14 cellular contexts compared by ENCODE assay signal in genomic region chr6:111660531-111660930, GRCh38. TPM values are rescaled to one million over a fixed set of nuclear protein-coding genes. Genes with fewer than 3 reads are reported as not detected.
DNase-seq lines count a peak whose midpoint lies in the region; ATAC-seq and TF ChIP-seq lines count a peak whose summit lies in the region.
"Had no signal": no experiment of that assay in that cellular context is flagged by ENCODE, and none has a peak within 500 bp of the region (broad histone marks: within the 10 kb centered on the region; RNA-seq: fewer than 3 reads in every experiment).

No MANE protein-coding gene starts in this region.

- 94 to 97% (median 95%) methylated on average over 3 of the region's 3 CpGs for WGBS in spleen, 5 donors

- in situ Hi-C loops in gastrocnemius medialis (cut with MboI; ENCODE audit: low sequenced_read_pairs in 4 of 4): loop anchor here in 1 of 4 donors (25.0 kb wide), 1 partner anchor 548 kb away; no protein-coding TSS in a partner anchor

- H3K9me2 ChIP-seq in PC-9 (ENCODE audit: insufficient read depth): no peaks in the 10 kb centered on the region

- H3K79me2 ChIP-seq in PC-9 (ENCODE audit: low read depth): no peaks in the 10 kb centered on the region

- H3K27me3 Mint-ChIP-seq in activated CD8-positive, alpha-beta T cell treated with anti-CD3 and anti-CD28 coated beads for 36 hours: no peaks in the 10 kb centered on the region
- H3K27me3 Mint-ChIP-seq in activated CD8-positive, alpha-beta T cell treated with anti-CD3 and anti-CD28 coated beads, Interleukin-2, amount 10 ng/mL, durations not matched to agents 7 days and 5 days (ENCODE audit: low read depth): no peaks in the 10 kb centered on the region
- H3K27me3 Mint-ChIP-seq in CD4-positive, CD25-positive, alpha-beta regulatory T cell: no peaks in the 10 kb centered on the region
- H3K27me3 Mint-ChIP-seq in brain: no peaks in the 10 kb centered on the region

- POLR2A ChIA-PET in activated CD8-positive, alpha-beta T cell treated with anti-CD3 and anti-CD28 coated beads for 36 hours (lab: Charles Lee): no interaction called here
- POLR2A ChIA-PET in activated CD8-positive, alpha-beta T cell treated with anti-CD3 and anti-CD28 coated beads, Interleukin-2, amount 10 ng/mL, durations not matched to agents 7 days and 5 days (lab: Charles Lee): no interaction called here
- POLR2A ChIA-PET in PC-9 (lab: Charles Lee; ENCODE audit: unreplicated experiment): no interaction called here

- H3K9me3 ChIP-seq in CD4-positive, CD25-positive, alpha-beta regulatory T cell (ENCODE audit: control insufficient read depth in 2 of 2, low read length in 2 of 2): no peaks in the 10 kb centered on the region
- H3K9me3 ChIP-seq in gastrocnemius medialis (no peaks in the 10 kb centered on the region), spleen (no peaks in the 10 kb centered on the region), PC-9 (ENCODE audit: insufficient read depth, low read depth) (no peaks in the 10 kb centered on the region)
- H3K9me3 ChIP-seq: BLaER1 had no signal

- H3K4me3 Mint-ChIP-seq in activated CD8-positive, alpha-beta T cell treated with anti-CD3 and anti-CD28 coated beads for 36 hours: no peak overlapping the region
- H3K4me3 Mint-ChIP-seq in activated CD8-positive, alpha-beta T cell treated with anti-CD3 and anti-CD28 coated beads, Interleukin-2, amount 10 ng/mL, durations not matched to agents 7 days and 5 days: no peak overlapping the region
- no peak overlapping the region for H3K4me3 Mint-ChIP-seq in CD4-positive, CD25-positive, alpha-beta regulatory T cell
- no peak overlapping the region for H3K4me3 Mint-ChIP-seq in brain

- ATAC-seq in activated CD8-positive, alpha-beta T cell treated with anti-CD3 and anti-CD28 coated beads for 36 hours: no peak
- no peak for ATAC-seq in activated CD8-positive, alpha-beta T cell treated with anti-CD3 and anti-CD28 coated beads, Interleukin-2, amount 10 ng/mL, durations not matched to agents 7 days and 5 days
- no peak for ATAC-seq in CD4-positive, CD25-positive, alpha-beta regulatory T cell (ENCODE audit: low read depth in 2 of 2)
- ATAC-seq in gastrocnemius medialis: no peak
- ATAC-seq: GM12878, HCT116 had no signal

- H3K4me1 ChIP-seq in CD4-positive, CD25-positive, alpha-beta regulatory T cell (ENCODE audit: control insufficient read depth, insufficient read depth, low read length, poor library complexity, severe bottlenecking): no peaks in the 10 kb centered on the region
- H3K4me1 ChIP-seq in gastrocnemius medialis (peaks cover 50 to 79% of the 10 kb centered on the region in 2 donors), spleen (peaks cover 0 to 39% (median 8%) of the 10 kb centered on the region in 6 donors), PC-9 (replicated peaks; ENCODE audit: insufficient read depth) (peaks cover 10% of the 10 kb centered on the region; the same call in 1 of the 2 replicates)

- no peaks in the 10 kb centered on the region for H3K27me3 ChIP-seq in CD4-positive, CD25-positive, alpha-beta regulatory T cell (ENCODE audit: control insufficient read depth, insufficient read depth, low read length)
- H3K27me3 ChIP-seq in gastrocnemius medialis (no peaks in the 10 kb centered on the region), spleen (replicated peaks in 1 of 7) (no peaks in the 10 kb centered on the region), PC-9 (ENCODE audit: insufficient read depth, low read depth) (no peaks in the 10 kb centered on the region)
- H3K27me3 ChIP-seq: BLaER1 had no signal

- H4K20me1 ChIP-seq in PC-9 (ENCODE audit: insufficient read depth): no peaks in the 10 kb centered on the region
- H4K20me1 ChIP-seq: BLaER1 had no signal

- peaks cover 40% of the 10 kb centered on the region for H3K36me3 Mint-ChIP-seq in activated CD8-positive, alpha-beta T cell treated with anti-CD3 and anti-CD28 coated beads for 36 hours (ENCODE audit: low read depth)
- peaks cover 27% of the 10 kb centered on the region for H3K36me3 Mint-ChIP-seq in activated CD8-positive, alpha-beta T cell treated with anti-CD3 and anti-CD28 coated beads, Interleukin-2, amount 10 ng/mL, durations not matched to agents 7 days and 5 days (ENCODE audit: low read depth)
- peaks cover 27% of the 10 kb centered on the region for H3K36me3 Mint-ChIP-seq in CD4-positive, CD25-positive, alpha-beta regulatory T cell
- peaks cover 22% of the 10 kb centered on the region for H3K36me3 Mint-ChIP-seq in brain

- H2AFZ ChIP-seq in PC-9: no peak overlapping the region

- H3K4me3 ChIP-seq in CD4-positive, CD25-positive, alpha-beta regulatory T cell (ENCODE audit: low read depth, low read length): no peak overlapping the region
- no peak overlapping the region for H3K4me3 ChIP-seq in gastrocnemius medialis
- H3K4me3 ChIP-seq in spleen: no peak overlapping the region
- no peak overlapping the region for H3K4me3 ChIP-seq in PC-9
- H3K4me3 ChIP-seq: BLaER1, GM12878 had no signal

- peak overlapping the region; percentile 39 for H3K27ac Mint-ChIP-seq in activated CD8-positive, alpha-beta T cell treated with anti-CD3 and anti-CD28 coated beads for 36 hours
- H3K27ac Mint-ChIP-seq in activated CD8-positive, alpha-beta T cell treated with anti-CD3 and anti-CD28 coated beads, Interleukin-2, amount 10 ng/mL, durations not matched to agents 7 days and 5 days: no peak overlapping the region
- no peak overlapping the region for H3K27ac Mint-ChIP-seq in CD4-positive, CD25-positive, alpha-beta regulatory T cell
- peak overlapping the region in 3 of 5 experiments; percentile 62 to 95 (median 94) for H3K27ac Mint-ChIP-seq in brain

- TF ChIP-seq POLR2A in gastrocnemius medialis (IDR thresholded peaks at IDR 0.05) (no peak), spleen (IDR thresholded peaks at IDR 0.05) (no peak)

- H3K27ac ChIP-seq in CD4-positive, CD25-positive, alpha-beta regulatory T cell (ENCODE audit: insufficient read depth, low read length, poor library complexity, severe bottlenecking): peak overlapping the region; percentile 14
- H3K27ac ChIP-seq in gastrocnemius medialis (peak overlapping the region; percentile 88 to 96 (median 95)), spleen (no peak overlapping the region), PC-9 (no peak overlapping the region)
- H3K27ac ChIP-seq: BLaER1 had no signal

- BruUV-seq in PC-9 (replicated peaks; lab: Mats Ljungman, UMichigan): no TSS peak

- no peaks in the 10 kb centered on the region for H3K4me1 Mint-ChIP-seq in activated CD8-positive, alpha-beta T cell treated with anti-CD3 and anti-CD28 coated beads for 36 hours (ENCODE audit: low read depth)
- no peaks in the 10 kb centered on the region for H3K4me1 Mint-ChIP-seq in activated CD8-positive, alpha-beta T cell treated with anti-CD3 and anti-CD28 coated beads, Interleukin-2, amount 10 ng/mL, durations not matched to agents 7 days and 5 days (ENCODE audit: low read depth)
- H3K4me1 Mint-ChIP-seq in CD4-positive, CD25-positive, alpha-beta regulatory T cell: peaks cover 0 to 10% (median 2%) of the 10 kb centered on the region in 4 donors
- peaks cover 65% of the 10 kb centered on the region for H3K4me1 Mint-ChIP-seq in brain

- no peaks in the 10 kb centered on the region for H3K9me3 Mint-ChIP-seq in activated CD8-positive, alpha-beta T cell treated with anti-CD3 and anti-CD28 coated beads for 36 hours
- no peaks in the 10 kb centered on the region for H3K9me3 Mint-ChIP-seq in activated CD8-positive, alpha-beta T cell treated with anti-CD3 and anti-CD28 coated beads, Interleukin-2, amount 10 ng/mL, durations not matched to agents 7 days and 5 days (ENCODE audit: insufficient read depth)
- H3K9me3 Mint-ChIP-seq in CD4-positive, CD25-positive, alpha-beta regulatory T cell: peaks cover 0 to 2% (median 0%) of the 10 kb centered on the region in 7 donors
- no peaks in the 10 kb centered on the region for H3K9me3 Mint-ChIP-seq in brain

- H3K4me2 ChIP-seq in PC-9: no peak overlapping the region
- H3K4me2 ChIP-seq: BLaER1 had no signal

- H3K36me3 ChIP-seq in CD4-positive, CD25-positive, alpha-beta regulatory T cell (ENCODE audit: control insufficient read depth, insufficient read depth, low read length): peaks cover 55% of the 10 kb centered on the region
- no peaks in the 10 kb centered on the region for H3K36me3 ChIP-seq in gastrocnemius medialis
- peaks cover 0 to 69% (median 13%) of the 10 kb centered on the region in 6 donors for H3K36me3 ChIP-seq in spleen
- H3K36me3 ChIP-seq in PC-9 (ENCODE audit: low read depth): no peaks in the 10 kb centered on the region

- DNase-seq in activated CD8-positive, alpha-beta T cell treated with anti-CD3 and anti-CD28 coated beads for 36 hours: no peak
- no peak for DNase-seq in activated CD8-positive, alpha-beta T cell treated with anti-CD3 and anti-CD28 coated beads, Interleukin-2, amount 10 ng/mL, durations not matched to agents 7 days and 5 days
- DNase-seq in CD4-positive, CD25-positive, alpha-beta regulatory T cell: no peak
- DNase-seq in gastrocnemius medialis (no peak), spleen (no peak), PC-9 (no peak)
- DNase-seq: 8988T, AML-193, Calu3, DMS 273 treated with DMSO at 0.1 percent for 48 hours had no signal

- no peak for TF ChIP-seq CTCF in activated CD8-positive, alpha-beta T cell treated with anti-CD3 and anti-CD28 coated beads for 36 hours (IDR thresholded peaks at IDR 0.05)
- TF ChIP-seq CTCF in brain (conservative IDR thresholded peaks at IDR 0.05) (no peak), gastrocnemius medialis (IDR thresholded peaks at IDR 0.05 in 4 of 5, conservative IDR thresholded peaks at IDR 0.05 in 1 of 5) (no peak), spleen (IDR thresholded peaks at IDR 0.05 in 8 of 11, conservative IDR thresholded peaks at IDR 0.05 in 3 of 11) (no peak), PC-9 (conservative IDR thresholded peaks at IDR 0.05) (no peak)

- intact Hi-C loops in activated CD8-positive, alpha-beta T cell treated with anti-CD3 and anti-CD28 coated beads for 36 hours (cut with micrococcal nuclease): no loop called here
- intact Hi-C loops in gastrocnemius medialis (cut with DNase I; ENCODE audit: low total_unique reads): loop anchor here (2.0 to 10.0 kb wide), 2 partner anchors 56 to 846 kb away; partner anchors contain the start of genes CDK19 and TRAF3IP2
- intact Hi-C loops in spleen (cut with DNase I; ENCODE audit: low total_unique reads): no loop called here
- intact Hi-C loops in PC-9 (cut with micrococcal nuclease; ENCODE audit: unreplicated experiment): no loop called here

- H3F3A ChIP-seq in PC-9 (ENCODE audit: insufficient read depth, low read depth): peaks cover 12% of the 10 kb centered on the region

- CTCF ChIA-PET in activated CD8-positive, alpha-beta T cell treated with anti-CD3 and anti-CD28 coated beads for 36 hours (lab: Charles Lee): no interaction called here
- CTCF ChIA-PET in activated CD8-positive, alpha-beta T cell treated with anti-CD3 and anti-CD28 coated beads, Interleukin-2, amount 10 ng/mL, durations not matched to agents 7 days and 5 days (lab: Charles Lee): no interaction called here
- CTCF ChIA-PET in PC-9 (lab: Charles Lee): no interaction called here

RNA-seq across cellular contexts. Expression of gene TRAF3IP2, which starts 54.9 kb away (rescaled TPM):
- 10 to 100 TPM; 23.2 to 26.3 TPM for total RNA-seq in activated CD8-positive, alpha-beta T cell treated with anti-CD3 and anti-CD28 coated beads for 36 hours
- 10 to 100 TPM; 22.7 to 24.4 TPM for total RNA-seq in activated CD8-positive, alpha-beta T cell treated with anti-CD3 and anti-CD28 coated beads, Interleukin-2, amount 10 ng/mL, durations not matched to agents 7 days and 5 days
- total RNA-seq in CD4-positive, CD25-positive, alpha-beta regulatory T cell: 28.7 TPM
- 10 to 100 TPM; 20.7 to 30.1 (median 25.2) TPM for polyA plus RNA-seq in CD4-positive, CD25-positive, alpha-beta regulatory T cell
- polyA plus RNA-seq in brain (ENCODE audit: insufficient read depth, low read depth, low replicate concordance): 102 TPM
- total RNA-seq in gastrocnemius medialis: 10 to 100 TPM; 11.0 to 31.1 (median 17.3) TPM
- total RNA-seq in spleen: 10 to 100 TPM in 6 of 7 donors, 1 to 10 TPM in 1; 9.4 to 26.0 (median 15.2) TPM
- polyA plus RNA-seq in spleen: 10 to 100 TPM; 18.5 to 30.1 (median 25.6) TPM
- 28.0 and 37.6 TPM in 2 replicates for total RNA-seq in PC-9 (2021)

Comparison
In these comparisons a context has a peak if more than half of its experiments do, and no peak if none do; other contexts are left out.
1. H3K27ac Mint-ChIP-seq: peak in activated CD8-positive, alpha-beta T cell treated with anti-CD3 and anti-CD28 coated beads for 36 hours (single experiment) and brain (3 of 5); none in activated CD8-positive, alpha-beta T cell treated with anti-CD3 and anti-CD28 coated beads, Interleukin-2, amount 10 ng/mL, durations not matched to agents 7 days and 5 days (single experiment) and CD4-positive, CD25-positive, alpha-beta regulatory T cell (0 of 3).
2. H3K27ac ChIP-seq: peak in CD4-positive, CD25-positive, alpha-beta regulatory T cell (single experiment) and gastrocnemius medialis (4 of 4); none in spleen (0 of 8) and PC-9 (single experiment).